Comparison of ENCODE assay signal across 8 cellular contexts in the genomic region with DNA sequence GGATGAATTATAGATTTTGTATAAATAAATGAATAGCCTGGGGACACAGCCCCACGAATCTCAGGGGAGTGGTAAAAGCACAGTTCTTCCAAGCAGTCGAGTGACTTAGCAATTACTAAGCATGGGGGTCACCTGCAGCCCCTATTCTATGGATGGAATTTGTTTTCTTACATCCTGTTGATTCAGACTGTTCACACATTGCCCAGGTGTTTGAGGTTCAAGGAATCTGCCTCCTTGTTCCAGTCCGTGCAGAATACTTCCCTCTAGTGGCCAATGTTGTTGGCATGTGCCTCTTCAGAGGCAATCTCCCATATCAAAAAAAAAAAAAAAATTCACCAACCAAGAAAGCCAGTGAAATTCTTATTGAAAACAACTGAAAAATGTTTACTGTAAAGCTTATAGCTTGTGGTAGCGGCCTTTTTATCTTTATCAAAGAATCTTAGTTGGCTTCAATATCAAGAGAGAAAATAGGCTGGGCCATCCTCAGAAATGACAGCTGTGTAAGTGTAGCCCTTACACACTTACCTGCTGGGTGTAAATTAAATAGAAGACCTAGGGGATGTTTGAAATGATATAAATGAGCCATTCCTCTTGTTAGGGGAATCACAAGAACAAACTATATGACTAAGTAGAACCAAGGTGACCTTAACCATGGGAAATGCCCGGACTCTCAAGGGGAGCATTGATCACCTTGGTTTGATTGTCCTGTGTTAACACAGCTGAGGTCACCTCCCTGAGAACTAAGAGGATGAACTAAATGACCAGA. TPM values are rescaled to one million over a fixed set of nuclear protein-coding genes. Genes with fewer than 3 reads are reported as not detected.
DNase-seq lines count a peak whose midpoint lies in the region; ATAC-seq and TF ChIP-seq lines count a peak whose summit lies in the region.

No MANE protein-coding gene starts in this region.

- H3K27me3 Mint-ChIP-seq in T-helper 17 cell (no peaks in the 10 kb centered on the region), endothelial cell (ENCODE audit: unreplicated experiment) (peaks cover 2% of the 10 kb centered on the region)

- TF ChIP-seq CTCF in AG09309 (IDR thresholded peaks at IDR 0.05; ENCODE audit: control insufficient read depth, insufficient read depth, low read depth, low read length, missing control alignments) (peak; percentile 85), GM12872 (IDR thresholded peaks at IDR 0.05; ENCODE audit: insufficient read depth, low read depth, low read length) (peak; percentile 81), NB4 (IDR thresholded peaks at IDR 0.05; ENCODE audit: low read depth, low read length) (peak; percentile 87), endothelial cell (IDR thresholded peaks at IDR 0.05; ENCODE audit: unreplicated experiment) (peak; percentile 57)

- no peaks in the 10 kb centered on the region for H3K9me3 Mint-ChIP-seq in endothelial cell (ENCODE audit: unreplicated experiment)

- no peaks in the 10 kb centered on the region for H3K9me3 ChIP-seq in T-helper 17 cell (ENCODE audit: control insufficient read depth, low read length, poor library complexity, severe bottlenecking)

- H3K4me1 Mint-ChIP-seq in T-helper 17 cell (peaks cover 16% of the 10 kb centered on the region), endothelial cell (ENCODE audit: unreplicated experiment) (no peaks in the 10 kb centered on the region)

- DNase-seq in AG09309 (ENCODE audit: low read depth), result peak; percentile 49
- peak; percentile 68 for DNase-seq in NB4 (ENCODE audit: low read depth)
- no peak for DNase-seq in T-helper 17 cell
- DNase-seq in endothelial cell (ENCODE audit: low spot score), result peak; percentile 36
- peak; percentile 42 for DNase-seq in mucosa of gallbladder (ENCODE audit: low spot score)
- DNase-seq in islet precursor cell, result no peak

- TF ChIP-seq POLR2A in NB4 (IDR thresholded peaks at IDR 0.05; ENCODE audit: extremely low read depth, insufficient read length), result no peak

- H3K36me3 Mint-ChIP-seq in T-helper 17 cell (ENCODE audit: low read depth) (no peaks in the 10 kb centered on the region), endothelial cell (ENCODE audit: low read depth, unreplicated experiment) (no peaks in the 10 kb centered on the region)

- H3K4me3 Mint-ChIP-seq in T-helper 17 cell, result no peak overlapping the region
- no peak overlapping the region for H3K4me3 Mint-ChIP-seq in endothelial cell (ENCODE audit: unreplicated experiment)

- H3K27ac Mint-ChIP-seq in T-helper 17 cell (peak overlapping the region; percentile 21), endothelial cell (ENCODE audit: unreplicated experiment) (no peak overlapping the region)

- H3K4me3 ChIP-seq in AG09309 (ENCODE audit: control insufficient read depth, low read depth, low read length) (no peak overlapping the region), NB4 (ENCODE audit: low read depth, low read length) (no peak overlapping the region)

- ATAC-seq in T-helper 17 cell, result peak; percentile 86
- no peak for ATAC-seq in GM19463 (IDR thresholded peaks at IDR 0.05; ENCODE audit: unreplicated experiment)

RNA-seq across cellular contexts. Expression of a gene that starts 7.8 kb away (rescaled TPM):
- total RNA-seq in T-helper 17 cell (not detected), endothelial cell (ENCODE audit: unreplicated experiment) (0.31 TPM), mucosa of gallbladder (not detected)

RNA-seq across cellular contexts. Expression of a gene that starts 41.3 kb away (rescaled TPM):
- total RNA-seq in T-helper 17 cell (not detected), endothelial cell (ENCODE audit: unreplicated experiment) (not detected), mucosa of gallbladder (11.6 TPM)

RNA-seq across cellular contexts. Expression of a gene that starts 50.6 kb away (rescaled TPM):
- under 1 TPM in 1 of 2 donors, not detected in 1; 0.80 TPM for total RNA-seq in T-helper 17 cell
- total RNA-seq in endothelial cell (ENCODE audit: unreplicated experiment), result not detected
- not detected for total RNA-seq in mucosa of gallbladder

Comparison
In these comparisons a context has a peak if more than half of its experiments do, and no peak if none do; other contexts are left out.
1. DNase-seq: peak in AG09309 (single experiment), NB4 (single experiment), endothelial cell (single experiment) and mucosa of gallbladder (single experiment); none in T-helper 17 cell (0 of 3) and islet precursor cell (single experiment).
2. RNA of a gene that starts 41.3 kb away (total RNA-seq): 11.6 TPM in mucosa of gallbladder (single experiment); not detected in T-helper 17 cell and not detected in endothelial cell (single experiment); every median in the first group is over 10 times any median in the second.
3. Peak in every context shown above with its lines, with median percentiles within 50 percentile points of each other: CTCF ChIP-seq.